Comparison of ENCODE assay signal across 1 cellular context in the genomic region with DNA sequence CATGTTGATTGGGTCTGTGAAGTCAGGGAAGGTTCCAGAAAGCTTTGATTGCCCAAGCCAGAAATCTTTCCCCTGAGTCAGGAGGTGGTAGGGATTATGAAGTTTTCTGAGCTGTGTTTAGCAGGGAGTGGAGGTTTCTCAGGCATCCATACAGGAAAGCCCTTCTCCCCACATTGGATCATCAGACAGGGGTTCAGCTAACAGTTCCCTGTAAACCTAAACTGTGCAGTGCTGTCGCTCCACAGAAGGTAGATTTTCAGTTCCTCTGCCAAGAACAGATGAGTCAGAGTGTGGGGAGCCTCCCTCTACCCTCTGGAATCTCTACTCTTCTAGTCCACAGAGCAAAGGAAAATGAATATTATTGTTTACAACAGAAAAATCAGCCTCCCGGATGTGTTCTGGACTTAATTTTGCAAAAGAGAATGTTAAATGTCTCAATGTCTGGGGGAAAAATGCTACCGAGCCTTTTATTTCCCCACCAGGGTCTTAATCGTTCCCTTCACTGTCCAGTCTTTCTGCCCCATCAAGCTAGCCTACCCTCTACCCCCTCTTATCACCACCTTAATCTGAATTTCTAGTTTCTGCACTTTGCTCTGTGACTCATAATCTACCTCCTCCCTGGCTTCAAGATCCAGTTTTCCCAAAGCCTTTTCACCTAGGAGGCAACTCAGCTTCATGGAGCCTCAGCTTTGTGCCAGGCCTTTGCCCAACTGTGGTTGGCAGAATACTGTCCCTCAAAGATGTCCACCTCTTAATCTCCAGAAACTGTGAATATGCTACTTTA.
TF ChIP-seq lines count a peak whose summit lies in the region.

No MANE protein-coding gene starts in this region.

TF ChIP-seq in HepG2, 621 proteins besides CTCF, POLR2A, EP300 and RAD21 (continued from another document):
- TF ChIP-seq, protein P1, sequence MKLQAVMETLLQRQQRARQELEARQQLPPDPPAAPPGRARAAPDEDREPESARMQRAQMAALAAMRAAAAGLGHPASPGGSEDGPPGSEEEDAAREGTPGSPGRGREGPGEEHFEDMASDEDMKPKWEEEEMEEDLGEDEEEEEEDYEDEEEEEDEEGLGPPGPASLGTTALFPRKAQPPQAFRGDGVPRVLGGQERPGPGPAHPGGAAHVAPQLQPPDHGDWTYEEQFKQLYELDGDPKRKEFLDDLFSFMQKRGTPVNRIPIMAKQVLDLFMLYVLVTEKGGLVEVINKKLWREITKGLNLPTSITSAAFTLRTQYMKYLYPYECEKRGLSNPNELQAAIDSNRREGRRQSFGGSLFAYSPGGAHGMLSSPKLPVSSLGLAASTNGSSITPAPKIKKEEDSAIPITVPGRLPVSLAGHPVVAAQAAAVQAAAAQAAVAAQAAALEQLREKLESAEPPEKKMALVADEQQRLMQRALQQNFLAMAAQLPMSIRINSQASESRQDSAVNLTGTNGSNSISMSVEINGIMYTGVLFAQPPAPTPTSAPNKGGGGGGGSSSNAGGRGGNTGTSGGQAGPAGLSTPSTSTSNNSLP (IDR thresholded peaks at IDR 0.05; ENCODE audit: low read depth, low read length), result no peak
- TF ChIP-seq ZFY (CRISPR knock-in tag; IDR thresholded peaks at IDR 0.05), result no peak
